ENCODE assay signal across 9 cellular contexts in genomic region chr4:139322070-139322469, GRCh38. TPM values are rescaled to one million over a fixed set of nuclear protein-coding genes. Genes with fewer than 3 reads are reported as not detected.
DNase-seq lines count a peak whose midpoint lies in the region; ATAC-seq and TF ChIP-seq lines count a peak whose summit lies in the region.
"Not testable (repeated sequence)": the region's sequence is repeated elsewhere in the genome, so short reads cannot be mapped to it uniquely, and the experiment has no call there.
"Had no signal": no experiment of that assay in that cellular context is flagged by ENCODE, and none has a peak within 500 bp of the region (broad histone marks: within the 10 kb centered on the region; RNA-seq: fewer than 3 reads in every experiment).

No MANE protein-coding gene starts in this region.

- not testable (repeated sequence) for H3K36me3 ChIP-seq in CD4-positive, alpha-beta memory T cell (ENCODE audit: insufficient read depth, low read length)

- not testable (repeated sequence) for H3K27me3 ChIP-seq in CD4-positive, alpha-beta memory T cell (ENCODE audit: insufficient read depth, low read length)

- not testable (repeated sequence) for DNase-seq in CD4-positive, alpha-beta memory T cell; activated CD4-positive, alpha-beta T cell treated with anti-CD3 and anti-CD28 coated beads for 36 hours; activated naive CD8-positive, alpha-beta T cell treated with anti-CD3 and anti-CD28 coated beads, Interleukin-2, amount 10 ng/mL, durations not matched to agents 7 days and 5 days; MCF 10A (ENCODE audit: unreplicated experiment); mesothelial cell of epicardium (ENCODE audit: low spot score in 2 of 2, unreplicated experiment in 2 of 2)
- peak; percentile 45 for DNase-seq in OCI-M1 (lab: John Stamatoyannopoulos, UW)

- not testable (repeated sequence) for H3K27ac ChIP-seq in CD4-positive, alpha-beta memory T cell (ENCODE audit: low read depth, low read length)

- POLR2A ChIA-PET in CD4-positive, alpha-beta memory T cell (lab: Charles Lee; ENCODE audit: partially characterized antibody), result interaction anchor here (1.6 kb wide), 1 partner anchor 20 kb away, joined by 5 read pairs; the partner anchor contains the start of genes NAA15 and NDUFC1
- POLR2A ChIA-PET in activated CD4-positive, alpha-beta T cell treated with anti-CD3 and anti-CD28 coated beads for 36 hours (lab: Charles Lee), result interaction anchor here (0.6 kb wide), 1 partner anchor 247 kb away, joined by 3 read pairs; no protein-coding TSS in a partner anchor
- POLR2A ChIA-PET in activated naive CD8-positive, alpha-beta T cell treated with anti-CD3 and anti-CD28 coated beads, Interleukin-2, amount 10 ng/mL, durations not matched to agents 7 days and 5 days (lab: Charles Lee), result interaction anchor here (0.6 to 1.5 kb wide), 2 partner anchors 21 to 63 kb away, joined by 4 to 5 read pairs; partner anchors contain the start of gene NAA15
- POLR2A ChIA-PET in MCF 10A (lab: Yijun Ruan, JAX), result interaction anchor here (0.7 to 1.9 kb wide), 6 partner anchors 9 to 1088 kb away, joined by 3 to 7 read pairs (median 5); partner anchors contain the start of genes ELF2, NAA15 and NDUFC1

- peaks cover 5 to 15% of the 10 kb centered on the region in 2 donors for H3K36me3 Mint-ChIP-seq in CD4-positive, alpha-beta memory T cell
- peaks cover 25% of the 10 kb centered on the region for H3K36me3 Mint-ChIP-seq in activated CD4-positive, alpha-beta T cell treated with anti-CD3 and anti-CD28 coated beads for 36 hours (ENCODE audit: low read depth)
- H3K36me3 Mint-ChIP-seq in activated T-helper 17 cell treated with anti-CD3 and anti-CD28 coated beads, Interleukin-2, amount 50 U/mL, for 72 hours (ENCODE audit: low read depth), result peaks cover 16% of the 10 kb centered on the region
- H3K36me3 Mint-ChIP-seq in activated naive CD8-positive, alpha-beta T cell treated with anti-CD3 and anti-CD28 coated beads, Interleukin-2, amount 10 ng/mL, durations not matched to agents 7 days and 5 days, result peaks cover 29% of the 10 kb centered on the region
- peaks cover 11% of the 10 kb centered on the region for H3K36me3 Mint-ChIP-seq in MCF 10A (ENCODE audit: insufficient read depth, unreplicated experiment)
- H3K36me3 Mint-ChIP-seq in mesothelial cell of epicardium, result peaks cover 14% of the 10 kb centered on the region

- not testable (repeated sequence) for BruUV-seq in MCF 10A (replicated peaks; lab: Mats Ljungman, UMichigan)

- not testable (repeated sequence) for ATAC-seq in activated CD4-positive, alpha-beta T cell treated with anti-CD3 and anti-CD28 coated beads for 36 hours; activated T-helper 17 cell treated with anti-CD3 and anti-CD28 coated beads, Interleukin-2, amount 50 U/mL, for 72 hours (replicated peaks); activated naive CD8-positive, alpha-beta T cell treated with anti-CD3 and anti-CD28 coated beads, Interleukin-2, amount 10 ng/mL, durations not matched to agents 7 days and 5 days (ENCODE audit: low read depth)

- peak overlapping the region in 2 of 8 donors; percentile 14 to 64 for H3K4me3 Mint-ChIP-seq in CD4-positive, alpha-beta memory T cell
- not testable (repeated sequence) for H3K4me3 Mint-ChIP-seq in activated CD4-positive, alpha-beta T cell treated with anti-CD3 and anti-CD28 coated beads for 36 hours; activated naive CD8-positive, alpha-beta T cell treated with anti-CD3 and anti-CD28 coated beads, Interleukin-2, amount 10 ng/mL, durations not matched to agents 7 days and 5 days; MCF 10A (ENCODE audit: unreplicated experiment); mesothelial cell of epicardium
- H3K4me3 Mint-ChIP-seq in activated T-helper 17 cell treated with anti-CD3 and anti-CD28 coated beads, Interleukin-2, amount 50 U/mL, for 72 hours, result peak overlapping the region; percentile 13

- H3K27ac Mint-ChIP-seq in CD4-positive, alpha-beta memory T cell, result peak overlapping the region in 4 of 7 donors; percentile 8 to 57 (median 28)
- peak overlapping the region; percentile 42 for H3K27ac Mint-ChIP-seq in activated CD4-positive, alpha-beta T cell treated with anti-CD3 and anti-CD28 coated beads for 36 hours
- H3K27ac Mint-ChIP-seq in activated T-helper 17 cell treated with anti-CD3 and anti-CD28 coated beads, Interleukin-2, amount 50 U/mL, for 72 hours, result peak overlapping the region; percentile 37
- peak overlapping the region; percentile 30 for H3K27ac Mint-ChIP-seq in activated naive CD8-positive, alpha-beta T cell treated with anti-CD3 and anti-CD28 coated beads, Interleukin-2, amount 10 ng/mL, durations not matched to agents 7 days and 5 days
- peak overlapping the region; percentile 24 for H3K27ac Mint-ChIP-seq in MCF 10A (ENCODE audit: low read depth, unreplicated experiment)
- H3K27ac Mint-ChIP-seq in mesothelial cell of epicardium, result peak overlapping the region; percentile 22

- intact Hi-C loops in CD4-positive, alpha-beta memory T cell (cut with micrococcal nuclease); activated CD4-positive, alpha-beta T cell treated with anti-CD3 and anti-CD28 coated beads for 36 hours (cut with DNase I, micrococcal nuclease); MCF 10A (cut with micrococcal nuclease): not testable (repeated sequence)

- H3K9me3 Mint-ChIP-seq in CD4-positive, alpha-beta memory T cell; activated CD4-positive, alpha-beta T cell treated with anti-CD3 and anti-CD28 coated beads for 36 hours (ENCODE audit: low read depth); activated T-helper 17 cell treated with anti-CD3 and anti-CD28 coated beads, Interleukin-2, amount 50 U/mL, for 72 hours; activated naive CD8-positive, alpha-beta T cell treated with anti-CD3 and anti-CD28 coated beads, Interleukin-2, amount 10 ng/mL, durations not matched to agents 7 days and 5 days; MCF 10A (ENCODE audit: unreplicated experiment): not testable (repeated sequence)
- H3K9me3 Mint-ChIP-seq in mesothelial cell of epicardium, result peaks cover 15% of the 10 kb centered on the region

- peaks cover 27% of the 10 kb centered on the region for H3K4me1 ChIP-seq in CD4-positive, alpha-beta memory T cell (ENCODE audit: insufficient read depth, low read length)

- H3K27me3 Mint-ChIP-seq in CD4-positive, alpha-beta memory T cell; activated CD4-positive, alpha-beta T cell treated with anti-CD3 and anti-CD28 coated beads for 36 hours; activated T-helper 17 cell treated with anti-CD3 and anti-CD28 coated beads, Interleukin-2, amount 50 U/mL, for 72 hours; activated naive CD8-positive, alpha-beta T cell treated with anti-CD3 and anti-CD28 coated beads, Interleukin-2, amount 10 ng/mL, durations not matched to agents 7 days and 5 days; MCF 10A (ENCODE audit: insufficient read depth, unreplicated experiment); mesothelial cell of epicardium (ENCODE audit: low read depth): not testable (repeated sequence)

- CTCF ChIA-PET in CD4-positive, alpha-beta memory T cell (lab: Charles Lee; ENCODE audit: partially characterized antibody), result interaction anchor here (1.4 to 2.1 kb wide), 3 partner anchors 10 to 94 kb away, joined by 4 to 10 read pairs (median 4); no protein-coding TSS in a partner anchor
- CTCF ChIA-PET in activated CD4-positive, alpha-beta T cell treated with anti-CD3 and anti-CD28 coated beads for 36 hours (lab: Charles Lee), result interaction anchor here (0.6 to 1.9 kb wide), 4 partner anchors 8 to 1901 kb away, joined by 3 to 5 read pairs (median 4); no protein-coding TSS in a partner anchor
- CTCF ChIA-PET in MCF 10A (lab: Yijun Ruan, JAX), result interaction anchor here (0.9 to 1.4 kb wide), 3 partner anchors 20 to 291 kb away, joined by 3 read pairs; partner anchors contain the start of genes NAA15 and NDUFC1

- not testable (repeated sequence) for H3K9me3 ChIP-seq in CD4-positive, alpha-beta memory T cell (ENCODE audit: control insufficient read depth in 1 of 2, low read length in 2 of 2)

- not testable (repeated sequence) for H3K4me3 ChIP-seq in CD4-positive, alpha-beta memory T cell (ENCODE audit: low read length in 2 of 2)

- H3K4me1 Mint-ChIP-seq in CD4-positive, alpha-beta memory T cell, result peaks cover 39 to 61% (median 51%) of the 10 kb centered on the region in 4 donors
- H3K4me1 Mint-ChIP-seq in activated CD4-positive, alpha-beta T cell treated with anti-CD3 and anti-CD28 coated beads for 36 hours, result peaks cover 61% of the 10 kb centered on the region
- peaks cover 32% of the 10 kb centered on the region for H3K4me1 Mint-ChIP-seq in activated T-helper 17 cell treated with anti-CD3 and anti-CD28 coated beads, Interleukin-2, amount 50 U/mL, for 72 hours
- peaks cover 20% of the 10 kb centered on the region for H3K4me1 Mint-ChIP-seq in activated naive CD8-positive, alpha-beta T cell treated with anti-CD3 and anti-CD28 coated beads, Interleukin-2, amount 10 ng/mL, durations not matched to agents 7 days and 5 days
- not testable (repeated sequence) for H3K4me1 Mint-ChIP-seq in MCF 10A (ENCODE audit: insufficient read depth, unreplicated experiment)
- H3K4me1 Mint-ChIP-seq in mesothelial cell of epicardium, result peaks cover 24% of the 10 kb centered on the region

- not testable (repeated sequence) for TF ChIP-seq CTCF in MCF 10A (IDR thresholded peaks at IDR 0.05; ENCODE audit: unreplicated experiment); mesothelial cell of epicardium (IDR thresholded peaks at IDR 0.05; ENCODE audit: unreplicated experiment)

RNA-seq across cellular contexts. Expression of gene NDUFC1, which starts 19.8 kb away (rescaled TPM):
- 10 to 100 TPM; 29.6 to 34.8 TPM for total RNA-seq in CD4-positive, alpha-beta memory T cell
- 100 to 1,000 TPM; 121 to 154 TPM for polyA plus RNA-seq in CD4-positive, alpha-beta memory T cell
- total RNA-seq in activated CD4-positive, alpha-beta T cell treated with anti-CD3 and anti-CD28 coated beads for 36 hours, result 10 to 100 TPM; 41.9 to 64.8 TPM
- total RNA-seq in activated T-helper 17 cell treated with anti-CD3 and anti-CD28 coated beads, Interleukin-2, amount 50 U/mL, for 72 hours, result 10 to 100 TPM; 34.9 to 43.6 TPM
- 10 to 100 TPM; 34.6 to 36.5 TPM for total RNA-seq in activated naive CD8-positive, alpha-beta T cell treated with anti-CD3 and anti-CD28 coated beads, Interleukin-2, amount 10 ng/mL, durations not matched to agents 7 days and 5 days
- total RNA-seq in MCF 10A (2022) (86.1 and 102 TPM in 2 replicates), mesothelial cell of epicardium (35.2 to 39.1 TPM (median 38.5 TPM) in 3 replicates)

RNA-seq across cellular contexts. Expression of gene NAA15, which starts 20.8 kb away (rescaled TPM):
- 10 to 100 TPM; 45.8 to 46.5 TPM for total RNA-seq in CD4-positive, alpha-beta memory T cell
- polyA plus RNA-seq in CD4-positive, alpha-beta memory T cell, result 10 to 100 TPM; 18.6 to 47.7 TPM
- 100 to 1,000 TPM in 1 of 2 experiments, 10 to 100 TPM in 1; 64.3 to 113 TPM for total RNA-seq in activated CD4-positive, alpha-beta T cell treated with anti-CD3 and anti-CD28 coated beads for 36 hours
- 100 to 1,000 TPM in 1 of 2 donors, 10 to 100 TPM in 1; 54.2 to 106 TPM for total RNA-seq in activated T-helper 17 cell treated with anti-CD3 and anti-CD28 coated beads, Interleukin-2, amount 50 U/mL, for 72 hours
- total RNA-seq in activated naive CD8-positive, alpha-beta T cell treated with anti-CD3 and anti-CD28 coated beads, Interleukin-2, amount 10 ng/mL, durations not matched to agents 7 days and 5 days, result 10 to 100 TPM; 42.1 to 50.3 TPM
- total RNA-seq in MCF 10A (2022), result 54.9 and 80.6 TPM in 2 replicates
- total RNA-seq in mesothelial cell of epicardium, result 55.1 to 58.5 TPM (median 56.8 TPM) in 3 replicates

RNA-seq across cellular contexts. Expression of gene MGARP, which starts 42.0 kb away (rescaled TPM):
- total RNA-seq in CD4-positive, alpha-beta memory T cell, result under 1 TPM; 0.23 to 0.33 TPM
- under 1 TPM; 0.20 to 0.52 TPM for polyA plus RNA-seq in CD4-positive, alpha-beta memory T cell
- under 1 TPM; 0.21 to 0.35 TPM for total RNA-seq in activated CD4-positive, alpha-beta T cell treated with anti-CD3 and anti-CD28 coated beads for 36 hours
- total RNA-seq in activated T-helper 17 cell treated with anti-CD3 and anti-CD28 coated beads, Interleukin-2, amount 50 U/mL, for 72 hours, result under 1 TPM in 1 of 2 donors, not detected in 1; 0.98 TPM
- total RNA-seq in activated naive CD8-positive, alpha-beta T cell treated with anti-CD3 and anti-CD28 coated beads, Interleukin-2, amount 10 ng/mL, durations not matched to agents 7 days and 5 days, result under 1 TPM in 1 of 2 experiments, not detected in 1; 0.22 TPM
- total RNA-seq in MCF 10A (2022) (not detected in 2 replicates), mesothelial cell of epicardium (0.34 to 0.76 TPM (median 0.69 TPM) in 3 replicates)
- total RNA-seq: CD8-positive, alpha-beta memory T cell; HT-29 had no signal
